ENCODE assay signal across 1 cellular context in the genomic region with DNA sequence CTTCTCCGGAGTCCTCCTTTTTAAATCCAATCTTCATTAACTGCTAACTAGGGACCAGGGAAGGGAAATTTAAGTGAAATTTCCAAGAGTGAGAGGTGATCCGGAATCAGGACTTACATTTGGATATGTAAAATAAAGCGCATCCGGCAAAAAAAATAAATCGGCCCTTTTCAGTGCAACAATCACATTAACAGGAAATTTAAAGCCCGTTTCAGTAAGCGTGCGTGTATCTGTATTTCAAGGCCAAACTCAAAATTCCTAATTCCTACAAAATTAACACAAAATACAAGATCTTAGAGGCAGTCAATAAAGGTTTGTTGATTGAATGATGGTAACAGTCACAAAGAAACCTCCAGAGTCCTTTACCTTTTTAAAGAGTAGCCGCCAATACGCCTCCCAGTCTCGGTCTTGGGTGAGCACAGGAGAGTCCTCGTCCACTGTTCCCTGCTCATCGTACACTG.
TF ChIP-seq lines count a peak whose summit lies in the region.

No MANE protein-coding gene starts in this region.

TF ChIP-seq in K562, 482 proteins besides CTCF, POLR2A, EP300 and RAD21 (continued from another document):
- TF ChIP-seq, protein P1, sequence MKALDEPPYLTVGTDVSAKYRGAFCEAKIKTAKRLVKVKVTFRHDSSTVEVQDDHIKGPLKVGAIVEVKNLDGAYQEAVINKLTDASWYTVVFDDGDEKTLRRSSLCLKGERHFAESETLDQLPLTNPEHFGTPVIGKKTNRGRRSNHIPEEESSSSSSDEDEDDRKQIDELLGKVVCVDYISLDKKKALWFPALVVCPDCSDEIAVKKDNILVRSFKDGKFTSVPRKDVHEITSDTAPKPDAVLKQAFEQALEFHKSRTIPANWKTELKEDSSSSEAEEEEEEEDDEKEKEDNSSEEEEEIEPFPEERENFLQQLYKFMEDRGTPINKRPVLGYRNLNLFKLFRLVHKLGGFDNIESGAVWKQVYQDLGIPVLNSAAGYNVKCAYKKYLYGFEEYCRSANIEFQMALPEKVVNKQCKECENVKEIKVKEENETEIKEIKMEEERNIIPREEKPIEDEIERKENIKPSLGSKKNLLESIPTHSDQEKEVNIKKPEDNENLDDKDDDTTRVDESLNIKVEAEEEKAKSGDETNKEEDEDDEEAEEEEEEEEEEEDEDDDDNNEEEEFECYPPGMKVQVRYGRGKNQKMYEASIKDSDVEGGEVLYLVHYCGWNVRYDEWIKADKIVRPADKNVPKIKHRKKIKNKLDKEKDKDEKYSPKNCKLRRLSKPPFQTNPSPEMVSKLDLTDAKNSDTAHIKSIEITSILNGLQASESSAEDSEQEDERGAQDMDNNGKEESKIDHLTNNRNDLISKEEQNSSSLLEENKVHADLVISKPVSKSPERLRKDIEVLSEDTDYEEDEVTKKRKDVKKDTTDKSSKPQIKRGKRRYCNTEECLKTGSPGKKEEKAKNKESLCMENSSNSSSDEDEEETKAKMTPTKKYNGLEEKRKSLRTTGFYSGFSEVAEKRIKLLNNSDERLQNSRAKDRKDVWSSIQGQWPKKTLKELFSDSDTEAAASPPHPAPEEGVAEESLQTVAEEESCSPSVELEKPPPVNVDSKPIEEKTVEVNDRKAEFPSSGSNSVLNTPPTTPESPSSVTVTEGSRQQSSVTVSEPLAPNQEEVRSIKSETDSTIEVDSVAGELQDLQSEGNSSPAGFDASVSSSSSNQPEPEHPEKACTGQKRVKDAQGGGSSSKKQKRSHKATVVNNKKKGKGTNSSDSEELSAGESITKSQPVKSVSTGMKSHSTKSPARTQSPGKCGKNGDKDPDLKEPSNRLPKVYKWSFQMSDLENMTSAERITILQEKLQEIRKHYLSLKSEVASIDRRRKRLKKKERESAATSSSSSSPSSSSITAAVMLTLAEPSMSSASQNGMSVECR (CRISPR knock-in tag; IDR thresholded peaks at IDR 0.05) = no peak
- TF ChIP-seq ILK (tag; IDR thresholded peaks at IDR 0.05; ENCODE audit: borderline replicate concordance, low read depth) (no peak), ZNF76 (CRISPR knock-in tag; IDR thresholded peaks at IDR 0.05; ENCODE audit: borderline replicate concordance) (no peak), ZNF77 (CRISPR knock-in tag; IDR thresholded peaks at IDR 0.05) (no peak), NBN (IDR thresholded peaks at IDR 0.05; ENCODE audit: low read depth) (no peak), CHCHD3 (CRISPR knock-in tag; IDR thresholded peaks at IDR 0.05) (no peak), ZNF143 (CRISPR knock-in tag; IDR thresholded peaks at IDR 0.05) (no peak), TRIM24 (IDR thresholded peaks at IDR 0.05) (no peak), ZNF586 (CRISPR knock-in tag; conservative IDR thresholded peaks at IDR 0.05) (no peak), HMG20A (CRISPR knock-in tag; conservative IDR thresholded peaks at IDR 0.05) (no peak), U2AF1 (optimal IDR thresholded peaks at IDR 0.05; ENCODE audit: low read depth, low read length) (peak; percentile 55), POLR2G (IDR thresholded peaks at IDR 0.05; ENCODE audit: low read depth, low read length) (no peak), NFRKB (IDR thresholded peaks at IDR 0.05; ENCODE audit: low read depth) (0 out of 2 replicates have a peak, but pooled peaks have one; percentile 60), DIDO1 (tag; IDR thresholded peaks at IDR 0.05; ENCODE audit: low read depth) (no peak), ZNF134 (CRISPR knock-in tag; conservative IDR thresholded peaks at IDR 0.05) (no peak), PHTF2 (CRISPR knock-in tag; IDR thresholded peaks at IDR 0.05) (no peak), STAT5A (IDR thresholded peaks at IDR 0.05; ENCODE audit: borderline replicate concordance, low read length) (no peak), SMARCC2 (IDR thresholded peaks at IDR 0.05; ENCODE audit: low read depth) (no peak; the same call in 1 of the 2 replicates), KAT2B (IDR thresholded peaks at IDR 0.05; ENCODE audit: low read depth, low read length) (no peak), ZKSCAN8 (CRISPR knock-in tag; IDR thresholded peaks at IDR 0.05) (no peak), ZNF79 (CRISPR knock-in tag; IDR thresholded peaks at IDR 0.05; ENCODE audit: low read depth) (no peak), DNMT1 (IDR thresholded peaks at IDR 0.05) (no peak), WHSC1 (IDR thresholded peaks at IDR 0.05; ENCODE audit: low read length) (no peak), EP400 (IDR thresholded peaks at IDR 0.05) (no peak), ZNF778 (CRISPR knock-in tag; IDR thresholded peaks at IDR 0.05) (0 out of 2 replicates have a peak, but pooled peaks have one; percentile 23), TCF7L2 (IDR thresholded peaks at IDR 0.05; ENCODE audit: low read depth, low read length) (no peak), SIRT6 (IDR thresholded peaks at IDR 0.05; ENCODE audit: low read depth, low read length) (no peak), ZNF431 (CRISPR knock-in tag; IDR thresholded peaks at IDR 0.05) (0 out of 2 replicates have a peak, but pooled peaks have one; percentile 3)
- TF ChIP-seq, protein P2, sequence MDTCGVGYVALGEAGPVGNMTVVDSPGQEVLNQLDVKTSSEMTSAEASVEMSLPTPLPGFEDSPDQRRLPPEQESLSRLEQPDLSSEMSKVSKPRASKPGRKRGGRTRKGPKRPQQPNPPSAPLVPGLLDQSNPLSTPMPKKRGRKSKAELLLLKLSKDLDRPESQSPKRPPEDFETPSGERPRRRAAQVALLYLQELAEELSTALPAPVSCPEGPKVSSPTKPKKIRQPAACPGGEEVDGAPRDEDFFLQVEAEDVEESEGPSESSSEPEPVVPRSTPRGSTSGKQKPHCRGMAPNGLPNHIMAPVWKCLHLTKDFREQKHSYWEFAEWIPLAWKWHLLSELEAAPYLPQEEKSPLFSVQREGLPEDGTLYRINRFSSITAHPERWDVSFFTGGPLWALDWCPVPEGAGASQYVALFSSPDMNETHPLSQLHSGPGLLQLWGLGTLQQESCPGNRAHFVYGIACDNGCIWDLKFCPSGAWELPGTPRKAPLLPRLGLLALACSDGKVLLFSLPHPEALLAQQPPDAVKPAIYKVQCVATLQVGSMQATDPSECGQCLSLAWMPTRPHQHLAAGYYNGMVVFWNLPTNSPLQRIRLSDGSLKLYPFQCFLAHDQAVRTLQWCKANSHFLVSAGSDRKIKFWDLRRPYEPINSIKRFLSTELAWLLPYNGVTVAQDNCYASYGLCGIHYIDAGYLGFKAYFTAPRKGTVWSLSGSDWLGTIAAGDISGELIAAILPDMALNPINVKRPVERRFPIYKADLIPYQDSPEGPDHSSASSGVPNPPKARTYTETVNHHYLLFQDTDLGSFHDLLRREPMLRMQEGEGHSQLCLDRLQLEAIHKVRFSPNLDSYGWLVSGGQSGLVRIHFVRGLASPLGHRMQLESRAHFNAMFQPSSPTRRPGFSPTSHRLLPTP (IDR thresholded peaks at IDR 0.05; ENCODE audit: borderline replicate concordance, extremely low read depth, insufficient read length) = no peak
- TF ChIP-seq, protein P3, sequence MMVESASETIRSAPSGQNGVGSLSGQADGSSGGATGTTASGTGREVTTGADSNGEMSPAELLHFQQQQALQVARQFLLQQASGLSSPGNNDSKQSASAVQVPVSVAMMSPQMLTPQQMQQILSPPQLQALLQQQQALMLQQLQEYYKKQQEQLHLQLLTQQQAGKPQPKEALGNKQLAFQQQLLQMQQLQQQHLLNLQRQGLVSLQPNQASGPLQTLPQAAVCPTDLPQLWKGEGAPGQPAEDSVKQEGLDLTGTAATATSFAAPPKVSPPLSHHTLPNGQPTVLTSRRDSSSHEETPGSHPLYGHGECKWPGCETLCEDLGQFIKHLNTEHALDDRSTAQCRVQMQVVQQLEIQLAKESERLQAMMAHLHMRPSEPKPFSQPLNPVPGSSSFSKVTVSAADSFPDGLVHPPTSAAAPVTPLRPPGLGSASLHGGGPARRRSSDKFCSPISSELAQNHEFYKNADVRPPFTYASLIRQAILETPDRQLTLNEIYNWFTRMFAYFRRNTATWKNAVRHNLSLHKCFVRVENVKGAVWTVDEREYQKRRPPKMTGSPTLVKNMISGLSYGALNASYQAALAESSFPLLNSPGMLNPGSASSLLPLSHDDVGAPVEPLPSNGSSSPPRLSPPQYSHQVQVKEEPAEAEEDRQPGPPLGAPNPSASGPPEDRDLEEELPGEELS (CRISPR knock-in tag; IDR thresholded peaks at IDR 0.05; ENCODE audit: borderline replicate concordance) = no peak
- TF ChIP-seq, protein P4, sequence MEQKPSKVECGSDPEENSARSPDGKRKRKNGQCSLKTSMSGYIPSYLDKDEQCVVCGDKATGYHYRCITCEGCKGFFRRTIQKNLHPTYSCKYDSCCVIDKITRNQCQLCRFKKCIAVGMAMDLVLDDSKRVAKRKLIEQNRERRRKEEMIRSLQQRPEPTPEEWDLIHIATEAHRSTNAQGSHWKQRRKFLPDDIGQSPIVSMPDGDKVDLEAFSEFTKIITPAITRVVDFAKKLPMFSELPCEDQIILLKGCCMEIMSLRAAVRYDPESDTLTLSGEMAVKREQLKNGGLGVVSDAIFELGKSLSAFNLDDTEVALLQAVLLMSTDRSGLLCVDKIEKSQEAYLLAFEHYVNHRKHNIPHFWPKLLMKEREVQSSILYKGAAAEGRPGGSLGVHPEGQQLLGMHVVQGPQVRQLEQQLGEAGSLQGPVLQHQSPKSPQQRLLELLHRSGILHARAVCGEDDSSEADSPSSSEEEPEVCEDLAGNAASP (IDR thresholded peaks at IDR 0.05) = no peak
- TF ChIP-seq, protein P5, sequence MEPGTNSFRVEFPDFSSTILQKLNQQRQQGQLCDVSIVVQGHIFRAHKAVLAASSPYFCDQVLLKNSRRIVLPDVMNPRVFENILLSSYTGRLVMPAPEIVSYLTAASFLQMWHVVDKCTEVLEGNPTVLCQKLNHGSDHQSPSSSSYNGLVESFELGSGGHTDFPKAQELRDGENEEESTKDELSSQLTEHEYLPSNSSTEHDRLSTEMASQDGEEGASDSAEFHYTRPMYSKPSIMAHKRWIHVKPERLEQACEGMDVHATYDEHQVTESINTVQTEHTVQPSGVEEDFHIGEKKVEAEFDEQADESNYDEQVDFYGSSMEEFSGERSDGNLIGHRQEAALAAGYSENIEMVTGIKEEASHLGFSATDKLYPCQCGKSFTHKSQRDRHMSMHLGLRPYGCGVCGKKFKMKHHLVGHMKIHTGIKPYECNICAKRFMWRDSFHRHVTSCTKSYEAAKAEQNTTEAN (CRISPR knock-in tag; IDR thresholded peaks at IDR 0.05) = no peak
- TF ChIP-seq, protein P6, sequence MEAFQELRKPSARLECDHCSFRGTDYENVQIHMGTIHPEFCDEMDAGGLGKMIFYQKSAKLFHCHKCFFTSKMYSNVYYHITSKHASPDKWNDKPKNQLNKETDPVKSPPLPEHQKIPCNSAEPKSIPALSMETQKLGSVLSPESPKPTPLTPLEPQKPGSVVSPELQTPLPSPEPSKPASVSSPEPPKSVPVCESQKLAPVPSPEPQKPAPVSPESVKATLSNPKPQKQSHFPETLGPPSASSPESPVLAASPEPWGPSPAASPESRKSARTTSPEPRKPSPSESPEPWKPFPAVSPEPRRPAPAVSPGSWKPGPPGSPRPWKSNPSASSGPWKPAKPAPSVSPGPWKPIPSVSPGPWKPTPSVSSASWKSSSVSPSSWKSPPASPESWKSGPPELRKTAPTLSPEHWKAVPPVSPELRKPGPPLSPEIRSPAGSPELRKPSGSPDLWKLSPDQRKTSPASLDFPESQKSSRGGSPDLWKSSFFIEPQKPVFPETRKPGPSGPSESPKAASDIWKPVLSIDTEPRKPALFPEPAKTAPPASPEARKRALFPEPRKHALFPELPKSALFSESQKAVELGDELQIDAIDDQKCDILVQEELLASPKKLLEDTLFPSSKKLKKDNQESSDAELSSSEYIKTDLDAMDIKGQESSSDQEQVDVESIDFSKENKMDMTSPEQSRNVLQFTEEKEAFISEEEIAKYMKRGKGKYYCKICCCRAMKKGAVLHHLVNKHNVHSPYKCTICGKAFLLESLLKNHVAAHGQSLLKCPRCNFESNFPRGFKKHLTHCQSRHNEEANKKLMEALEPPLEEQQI (IDR thresholded peaks at IDR 0.05) = no peak
- TF ChIP-seq, protein P7, sequence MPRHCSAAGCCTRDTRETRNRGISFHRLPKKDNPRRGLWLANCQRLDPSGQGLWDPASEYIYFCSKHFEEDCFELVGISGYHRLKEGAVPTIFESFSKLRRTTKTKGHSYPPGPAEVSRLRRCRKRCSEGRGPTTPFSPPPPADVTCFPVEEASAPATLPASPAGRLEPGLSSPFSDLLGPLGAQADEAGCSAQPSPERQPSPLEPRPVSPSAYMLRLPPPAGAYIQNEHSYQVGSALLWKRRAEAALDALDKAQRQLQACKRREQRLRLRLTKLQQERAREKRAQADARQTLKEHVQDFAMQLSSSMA (CRISPR knock-in tag; IDR thresholded peaks at IDR 0.05) = no peak
- TF ChIP-seq, protein P8, sequence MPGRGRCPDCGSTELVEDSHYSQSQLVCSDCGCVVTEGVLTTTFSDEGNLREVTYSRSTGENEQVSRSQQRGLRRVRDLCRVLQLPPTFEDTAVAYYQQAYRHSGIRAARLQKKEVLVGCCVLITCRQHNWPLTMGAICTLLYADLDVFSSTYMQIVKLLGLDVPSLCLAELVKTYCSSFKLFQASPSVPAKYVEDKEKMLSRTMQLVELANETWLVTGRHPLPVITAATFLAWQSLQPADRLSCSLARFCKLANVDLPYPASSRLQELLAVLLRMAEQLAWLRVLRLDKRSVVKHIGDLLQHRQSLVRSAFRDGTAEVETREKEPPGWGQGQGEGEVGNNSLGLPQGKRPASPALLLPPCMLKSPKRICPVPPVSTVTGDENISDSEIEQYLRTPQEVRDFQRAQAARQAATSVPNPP (IDR thresholded peaks at IDR 0.05; ENCODE audit: borderline replicate concordance, insufficient read depth, insufficient read length) = no peak
